19 cellular contexts compared by ENCODE assay signal in the genomic region with DNA sequence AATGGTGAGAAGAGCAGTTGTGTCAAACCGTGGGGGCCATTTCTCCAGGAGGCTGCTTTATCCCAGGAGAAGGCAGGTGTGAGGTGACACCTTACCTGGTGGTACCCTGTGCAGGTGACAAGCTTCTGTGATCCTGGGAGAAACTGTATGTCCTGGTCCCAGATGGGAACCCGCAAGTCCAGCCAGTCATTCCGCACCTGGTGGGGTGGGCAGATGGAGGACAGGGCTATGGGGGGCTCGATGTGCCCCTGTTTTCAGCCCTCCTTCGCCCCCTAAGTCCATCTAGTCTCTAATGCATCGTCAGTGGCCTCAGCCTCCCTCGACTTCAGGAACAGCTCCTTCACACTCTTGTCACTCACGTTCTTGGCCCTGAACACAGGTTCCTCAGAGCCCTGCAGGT. TPM values are rescaled to one million over a fixed set of nuclear protein-coding genes. Genes with fewer than 3 reads are reported as not detected.
DNase-seq lines count a peak whose midpoint lies in the region; ATAC-seq and TF ChIP-seq lines count a peak whose summit lies in the region.
"Had no signal": no experiment of that assay in that cellular context is flagged by ENCODE, and none has a peak within 500 bp of the region (broad histone marks: within the 10 kb centered on the region; RNA-seq: fewer than 3 reads in every experiment).

No MANE protein-coding gene starts in this region.

- no peak overlapping the region for H3K27ac Mint-ChIP-seq in CD4-positive, alpha-beta T cell
- H3K27ac Mint-ChIP-seq in activated T-helper 17 cell treated with anti-CD3 and anti-CD28 coated beads, Interleukin-2, amount 50 U/mL, for 72 hours: peak overlapping the region; percentile 82
- peak overlapping the region; percentile 61 for H3K27ac Mint-ChIP-seq in nephron progenitor cell

- H3K4me3 ChIP-seq in BLaER1 (no peak overlapping the region), lower lobe of right lung (no peak overlapping the region)
- H3K4me3 ChIP-seq: GM23248 had no signal

- no peak for ATAC-seq in CD4-positive, alpha-beta T cell (ENCODE audit: poor library complexity)
- no peak for ATAC-seq in activated T-helper 17 cell treated with anti-CD3 and anti-CD28 coated beads, Interleukin-2, amount 50 U/mL, for 72 hours (replicated peaks)
- ATAC-seq in lower lobe of right lung: no peak
- no peak for ATAC-seq in GM19455 (IDR thresholded peaks at IDR 0.05; ENCODE audit: unreplicated experiment)

- H3K4me3 Mint-ChIP-seq in CD4-positive, alpha-beta T cell: peak overlapping the region; percentile 39
- no peak overlapping the region for H3K4me3 Mint-ChIP-seq in activated T-helper 17 cell treated with anti-CD3 and anti-CD28 coated beads, Interleukin-2, amount 50 U/mL, for 72 hours
- H3K4me3 Mint-ChIP-seq in nephron progenitor cell: no peak overlapping the region

- H3K9me3 ChIP-seq in BLaER1 (no peaks in the 10 kb centered on the region), lower lobe of right lung (no peaks in the 10 kb centered on the region)
- H3K9me3 ChIP-seq in CD4-positive, alpha-beta T cell (ENCODE audit: control insufficient read depth, low read length): no peaks in the 10 kb centered on the region

- peaks cover 51% of the 10 kb centered on the region for H4K20me1 ChIP-seq in BLaER1

- POLR2A ChIA-PET in CD4-positive, alpha-beta T cell (lab: Charles Lee): no interaction called here

- DNase-seq in CD4-positive, alpha-beta T cell: no peak
- DNase-seq in nephron progenitor cell (no peak), lower lobe of right lung (no peak), SKM-1 (lab: John Stamatoyannopoulos, UW; ENCODE audit: unreplicated experiment) (no peak)
- DNase-seq: ACHN, AML-193, GF-D8, GM23248, NCI-H1436, NCI-H2029, NCI-H2171, NCI-H774 had no signal

- H3K4me2 ChIP-seq in BLaER1: no peak overlapping the region
- H3K4me2 ChIP-seq: KMS-11 had no signal

- no peak overlapping the region for H3K27ac ChIP-seq in BLaER1
- H3K27ac ChIP-seq in CD4-positive, alpha-beta T cell (ENCODE audit: low read depth, low read length): no peak overlapping the region
- H3K27ac ChIP-seq in lower lobe of right lung: no peak overlapping the region
- H3K27ac ChIP-seq: GM23248, KMS-11 had no signal

- H3K4me1 Mint-ChIP-seq in CD4-positive, alpha-beta T cell (ENCODE audit: low read depth): peaks cover 51% of the 10 kb centered on the region
- peaks cover 26% of the 10 kb centered on the region for H3K4me1 Mint-ChIP-seq in activated T-helper 17 cell treated with anti-CD3 and anti-CD28 coated beads, Interleukin-2, amount 50 U/mL, for 72 hours
- peaks cover 47% of the 10 kb centered on the region for H3K4me1 Mint-ChIP-seq in nephron progenitor cell

- H3K36me3 Mint-ChIP-seq in CD4-positive, alpha-beta T cell (ENCODE audit: low read depth): peaks cover 77% of the 10 kb centered on the region
- H3K36me3 Mint-ChIP-seq in activated T-helper 17 cell treated with anti-CD3 and anti-CD28 coated beads, Interleukin-2, amount 50 U/mL, for 72 hours (ENCODE audit: low read depth): peaks cover 75% of the 10 kb centered on the region
- peaks cover 30% of the 10 kb centered on the region for H3K36me3 Mint-ChIP-seq in nephron progenitor cell (ENCODE audit: low read depth)

- intact Hi-C loops in CD4-positive, alpha-beta T cell (cut with DNase I, micrococcal nuclease): no loop called here
- intact Hi-C loops in lower lobe of right lung (cut with DNase I): no loop called here

- H3K36me3 ChIP-seq in BLaER1 (peaks cover 52% of the 10 kb centered on the region), lower lobe of right lung (peaks cover 28% of the 10 kb centered on the region)

- no peaks in the 10 kb centered on the region for H3K9me3 Mint-ChIP-seq in CD4-positive, alpha-beta T cell
- H3K9me3 Mint-ChIP-seq in activated T-helper 17 cell treated with anti-CD3 and anti-CD28 coated beads, Interleukin-2, amount 50 U/mL, for 72 hours: no peaks in the 10 kb centered on the region
- H3K9me3 Mint-ChIP-seq in nephron progenitor cell: no peaks in the 10 kb centered on the region

- H3K4me1 ChIP-seq in BLaER1 (peaks cover 38% of the 10 kb centered on the region), lower lobe of right lung (peaks cover 42% of the 10 kb centered on the region)

- H3K27me3 ChIP-seq in BLaER1 (no peaks in the 10 kb centered on the region), lower lobe of right lung (ENCODE audit: low read depth) (no peaks in the 10 kb centered on the region)
- H3K27me3 ChIP-seq in CD4-positive, alpha-beta T cell (ENCODE audit: control insufficient read depth, insufficient read depth, low read length): no peaks in the 10 kb centered on the region

- TF ChIP-seq CTCF in CD4-positive, alpha-beta T cell (IDR thresholded peaks at IDR 0.05): no peak
- TF ChIP-seq CTCF in nephron progenitor cell (IDR thresholded peaks at IDR 0.05) (no peak), lower lobe of right lung (IDR thresholded peaks at IDR 0.05) (no peak)

- H3K9ac ChIP-seq in BLaER1: peak overlapping the region; percentile 32
- H3K9ac ChIP-seq: GM23248, KMS-11 had no signal

- H3K27me3 Mint-ChIP-seq in CD4-positive, alpha-beta T cell: no peaks in the 10 kb centered on the region
- H3K27me3 Mint-ChIP-seq in activated T-helper 17 cell treated with anti-CD3 and anti-CD28 coated beads, Interleukin-2, amount 50 U/mL, for 72 hours: no peaks in the 10 kb centered on the region
- H3K27me3 Mint-ChIP-seq in nephron progenitor cell (ENCODE audit: low read depth, poor library complexity): peaks cover 5% of the 10 kb centered on the region

- CTCF ChIA-PET in CD4-positive, alpha-beta T cell (lab: Charles Lee): interaction anchor here (4.6 kb wide), 1 partner anchor 49 kb away, joined by 41 read pairs; the partner anchor contains the start of gene TMEM179B

RNA-seq across cellular contexts. Expression of gene TEX54, which starts 2.7 kb away (rescaled TPM):
- under 1 TPM in 1 of 2 experiments, not detected in 1; 0.59 TPM for total RNA-seq in CD4-positive, alpha-beta T cell
- under 1 TPM; 0.82 TPM for total RNA-seq in activated T-helper 17 cell treated with anti-CD3 and anti-CD28 coated beads, Interleukin-2, amount 50 U/mL, for 72 hours
- total RNA-seq in lower lobe of right lung: not detected
- total RNA-seq: GM23248, M059J, NCI-H460, SK-MEL-5 had no signal

RNA-seq across cellular contexts. Expression of gene STX5, which starts 3.5 kb away (rescaled TPM):
- total RNA-seq in CD4-positive, alpha-beta T cell: 100 to 1,000 TPM in 1 of 2 experiments, 10 to 100 TPM in 1; 93.1 to 104 TPM
- 10 to 100 TPM; 23.4 to 32.0 TPM for total RNA-seq in activated T-helper 17 cell treated with anti-CD3 and anti-CD28 coated beads, Interleukin-2, amount 50 U/mL, for 72 hours
- 42.0 TPM for total RNA-seq in lower lobe of right lung

RNA-seq across cellular contexts. Expression of gene WDR74, which starts 4.1 kb away (rescaled TPM):
- total RNA-seq in CD4-positive, alpha-beta T cell: 100 to 1,000 TPM; 289 to 297 TPM
- 100 to 1,000 TPM in 1 of 2 donors, 10 to 100 TPM in 1; 70.3 to 104 TPM for total RNA-seq in activated T-helper 17 cell treated with anti-CD3 and anti-CD28 coated beads, Interleukin-2, amount 50 U/mL, for 72 hours
- 35.3 TPM for total RNA-seq in lower lobe of right lung

RNA-seq across cellular contexts. Expression of gene NXF1, which starts 30.1 kb away (rescaled TPM):
- 100 to 1,000 TPM; 343 to 358 TPM for total RNA-seq in CD4-positive, alpha-beta T cell
- total RNA-seq in activated T-helper 17 cell treated with anti-CD3 and anti-CD28 coated beads, Interleukin-2, amount 50 U/mL, for 72 hours: 100 to 1,000 TPM in 1 of 2 donors, 10 to 100 TPM in 1; 85.8 to 115 TPM
- 93.2 TPM for total RNA-seq in lower lobe of right lung

RNA-seq across cellular contexts. Expression of gene TMEM223, which starts 43.5 kb away (rescaled TPM):
- total RNA-seq in CD4-positive, alpha-beta T cell: 1 to 10 TPM; 6.2 to 8.7 TPM
- total RNA-seq in activated T-helper 17 cell treated with anti-CD3 and anti-CD28 coated beads, Interleukin-2, amount 50 U/mL, for 72 hours: 10 to 100 TPM in 1 of 2 donors, 1 to 10 TPM in 1; 6.2 to 16.2 TPM
- 17.2 TPM for total RNA-seq in lower lobe of right lung
